27 cellular contexts compared by ENCODE assay signal in the genomic region with DNA sequence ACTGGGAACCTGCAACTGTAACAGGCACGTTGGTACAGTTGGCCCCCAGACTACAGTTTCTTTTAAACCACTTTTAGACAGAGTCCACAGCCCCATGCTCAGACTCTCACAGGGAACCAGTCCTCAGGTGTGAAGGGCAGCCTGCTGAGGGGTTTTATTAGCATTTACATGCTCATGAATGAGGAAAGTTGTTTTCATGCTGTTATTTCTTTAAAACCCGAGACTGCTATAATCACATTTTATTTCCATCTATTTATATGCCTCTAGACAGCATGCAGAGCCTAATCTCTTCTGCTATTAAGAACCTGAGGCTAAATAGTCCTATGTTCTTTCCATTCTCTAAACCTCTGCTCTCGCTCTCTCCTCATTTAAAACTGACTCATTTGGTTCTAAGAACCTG. TPM values are rescaled to one million over a fixed set of nuclear protein-coding genes. Genes with fewer than 3 reads are reported as not detected.
"Had no signal": no experiment of that assay in that cellular context is flagged by ENCODE, and none has a peak within 500 bp of the region (broad histone marks: within the 10 kb centered on the region; RNA-seq: fewer than 3 reads in every experiment).

No MANE protein-coding gene starts in this region.

- H3K9me3 Mint-ChIP-seq: memory B cell; natural killer cell; stimulated activated naive CD8-positive, alpha-beta T cell treated with anti-CD3 and anti-CD28 coated beads, Interleukin-15, amount 100 ng/mL, for 72 hours had no signal

- H3K36me3 Mint-ChIP-seq: memory B cell, natural killer cell had no signal

- ATAC-seq: esophagus mucosa; foreskin keratinocyte; gastroesophageal sphincter; heart left ventricle; left lobe of liver; natural killer cell; pancreas; right lobe of liver; stimulated activated naive CD8-positive, alpha-beta T cell treated with anti-CD3 and anti-CD28 coated beads, Interleukin-15, amount 100 ng/mL, for 72 hours; upper lobe of right lung had no signal

- H3K4me2 ChIP-seq: smooth muscle cell had no signal

- H3K9me3 ChIP-seq: gastroesophageal sphincter, heart left ventricle, pancreas, right lobe of liver, suprapubic skin, transverse colon, upper lobe of right lung, uterus had no signal

- H3K27ac Mint-ChIP-seq: memory B cell; natural killer cell; stimulated activated naive CD8-positive, alpha-beta T cell treated with anti-CD3 and anti-CD28 coated beads, Interleukin-15, amount 100 ng/mL, for 72 hours had no signal

- H3K4me3 ChIP-seq: gastroesophageal sphincter, heart left ventricle, lung, pancreas, right lobe of liver, smooth muscle cell, suprapubic skin, transverse colon, upper lobe of right lung, uterus had no signal

- H3K27ac ChIP-seq: epithelial cell of prostate, foreskin keratinocyte, gastroesophageal sphincter, heart left ventricle, pancreas, right lobe of liver, suprapubic skin, transverse colon, upper lobe of right lung, uterus had no signal

- H3K4me3 Mint-ChIP-seq: memory B cell; natural killer cell; stimulated activated naive CD8-positive, alpha-beta T cell treated with anti-CD3 and anti-CD28 coated beads, Interleukin-15, amount 100 ng/mL, for 72 hours had no signal

- DNase-seq: cortex of kidney; foreskin keratinocyte; heart left ventricle; hippocampal formation; kidney; natural killer cell; occipital lobe; pancreas; retina; right lobe of liver; stimulated activated CD4-positive, alpha-beta T cell treated with anti-CD3 and anti-CD28 coated beads, Interleukin-12 subunit alpha, Interleukin-12 subunit beta, amount 100 ng/mL, for 4 hours; stimulated activated CD4-positive, alpha-beta T cell treated with anti-CD3 and anti-CD28 coated beads, Interleukin-1b, Interleukin-23, amount 100 ng/mL, for 48 hours; stimulated activated CD4-positive, alpha-beta T cell treated with anti-CD3 and anti-CD28 coated beads, Interleukin-4, amount 100 ng/mL, for 1 hour; stimulated activated CD8-positive, alpha-beta memory T cell treated with anti-CD3 and anti-CD28 coated beads, Interleukin-4, amount 100 ng/mL, for 48 hours; stimulated activated naive CD4-positive, alpha-beta T cell; stimulated activated naive CD8-positive, alpha-beta T cell treated with anti-CD3 and anti-CD28 coated beads, Interleukin-15, amount 100 ng/mL, for 72 hours; transverse colon; upper lobe of right lung; uterus had no signal

- H3K36me3 ChIP-seq: gastroesophageal sphincter, heart left ventricle, pancreas, right lobe of liver, suprapubic skin, transverse colon, upper lobe of right lung, uterus had no signal

- H3K4me1 Mint-ChIP-seq: memory B cell; natural killer cell; stimulated activated naive CD8-positive, alpha-beta T cell treated with anti-CD3 and anti-CD28 coated beads, Interleukin-15, amount 100 ng/mL, for 72 hours had no signal

- H3K27me3 ChIP-seq: foreskin keratinocyte, gastroesophageal sphincter, heart left ventricle, pancreas, right lobe of liver, suprapubic skin, transverse colon, upper lobe of right lung, uterus had no signal

- H3K4me1 ChIP-seq: gastroesophageal sphincter, heart left ventricle, pancreas, suprapubic skin, transverse colon, upper lobe of right lung, uterus had no signal

RNA-seq across cellular contexts. Expression of gene FSIP1, which starts 26.3 kb away (rescaled TPM):
- total RNA-seq: left lobe of liver had no signal
